ENCODE assay signal across 1 cellular context in the genomic region with DNA sequence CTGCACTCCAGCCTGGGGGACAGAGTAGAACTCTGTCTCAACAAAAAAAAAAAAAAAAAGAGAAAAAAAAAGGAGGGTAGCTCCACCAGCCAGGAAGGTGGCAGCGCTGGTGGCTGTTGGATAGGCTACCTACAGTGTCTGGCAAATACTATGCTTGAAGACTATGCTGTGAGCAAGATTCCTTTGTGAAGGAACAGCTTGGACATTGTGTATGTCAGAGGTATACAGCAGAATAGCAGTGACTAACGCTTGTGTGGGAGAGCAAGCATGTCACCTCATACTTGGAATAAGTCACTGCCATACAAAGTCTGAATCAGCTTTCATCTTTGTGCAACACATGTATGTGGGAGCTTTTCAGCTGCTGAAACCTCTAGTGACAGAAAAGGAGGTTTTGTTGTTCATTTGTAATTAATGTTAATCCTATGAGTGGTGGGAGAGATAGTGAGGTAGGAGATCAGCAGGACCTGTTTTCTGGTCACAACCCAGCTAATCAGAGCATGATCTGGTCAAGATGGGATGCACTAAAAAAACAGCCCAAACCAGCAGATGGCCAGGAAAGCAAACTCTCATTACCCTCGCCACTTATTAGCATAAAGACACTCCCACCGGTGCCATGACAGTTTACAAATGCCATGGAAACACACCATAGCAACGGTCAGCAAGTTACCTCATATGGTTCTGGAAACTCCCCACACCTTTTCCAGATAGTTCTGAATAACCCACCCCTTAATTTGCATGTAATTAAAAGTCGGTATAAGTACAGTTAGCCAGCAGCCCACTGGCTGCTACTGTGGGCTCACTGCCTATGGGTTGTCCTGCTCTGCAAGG.
TF ChIP-seq lines count a peak whose summit lies in the region.

No MANE protein-coding gene starts in this region.

TF ChIP-seq in H1, 55 proteins besides CTCF, POLR2A, EP300 and RAD21:
- TF ChIP-seq YY1 (IDR thresholded peaks at IDR 0.05; ENCODE audit: low read depth, low read length) = peak; percentile 73
- TF ChIP-seq TAF1 (IDR thresholded peaks at IDR 0.05; ENCODE audit: low read depth, low read length) = no peak
- TF ChIP-seq CEBPB (IDR thresholded peaks at IDR 0.05; ENCODE audit: low read depth, low read length) = no peak
- peak; percentile 78 to 89; a peak in 3 of 4 replicates for TF ChIP-seq SIN3A (conservative IDR thresholded peaks at IDR 0.05 in 1 of 2, IDR thresholded peaks at IDR 0.05 in 1 of 2; ENCODE audit: low read depth in 1 of 2, low read length in 2 of 2)
